ENCODE assay signal across 1 cellular context in the genomic region with DNA sequence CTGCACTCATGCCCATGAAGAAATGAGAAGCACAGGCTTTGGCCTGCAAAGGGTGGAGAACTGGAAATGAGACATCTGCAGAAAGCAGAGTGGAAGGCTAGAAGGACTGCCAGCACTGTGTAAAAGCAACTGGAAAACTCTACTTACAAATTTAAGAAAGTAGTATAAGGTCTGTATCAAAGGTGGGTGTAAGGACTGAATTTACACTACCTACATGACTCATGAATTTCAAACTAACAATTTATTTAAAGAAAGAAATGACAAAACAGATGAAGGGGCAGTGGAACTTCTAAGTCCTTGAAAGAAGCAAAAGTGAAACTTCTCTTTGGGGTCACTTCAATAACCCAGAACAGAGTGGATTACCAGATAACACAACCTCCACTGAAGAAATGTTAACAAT.
TF ChIP-seq lines count a peak whose summit lies in the region.

No MANE protein-coding gene starts in this region.

TF ChIP-seq in GM12878, 131 proteins besides CTCF, POLR2A, EP300 and RAD21 (continued from another document):
- TF ChIP-seq, protein P1, sequence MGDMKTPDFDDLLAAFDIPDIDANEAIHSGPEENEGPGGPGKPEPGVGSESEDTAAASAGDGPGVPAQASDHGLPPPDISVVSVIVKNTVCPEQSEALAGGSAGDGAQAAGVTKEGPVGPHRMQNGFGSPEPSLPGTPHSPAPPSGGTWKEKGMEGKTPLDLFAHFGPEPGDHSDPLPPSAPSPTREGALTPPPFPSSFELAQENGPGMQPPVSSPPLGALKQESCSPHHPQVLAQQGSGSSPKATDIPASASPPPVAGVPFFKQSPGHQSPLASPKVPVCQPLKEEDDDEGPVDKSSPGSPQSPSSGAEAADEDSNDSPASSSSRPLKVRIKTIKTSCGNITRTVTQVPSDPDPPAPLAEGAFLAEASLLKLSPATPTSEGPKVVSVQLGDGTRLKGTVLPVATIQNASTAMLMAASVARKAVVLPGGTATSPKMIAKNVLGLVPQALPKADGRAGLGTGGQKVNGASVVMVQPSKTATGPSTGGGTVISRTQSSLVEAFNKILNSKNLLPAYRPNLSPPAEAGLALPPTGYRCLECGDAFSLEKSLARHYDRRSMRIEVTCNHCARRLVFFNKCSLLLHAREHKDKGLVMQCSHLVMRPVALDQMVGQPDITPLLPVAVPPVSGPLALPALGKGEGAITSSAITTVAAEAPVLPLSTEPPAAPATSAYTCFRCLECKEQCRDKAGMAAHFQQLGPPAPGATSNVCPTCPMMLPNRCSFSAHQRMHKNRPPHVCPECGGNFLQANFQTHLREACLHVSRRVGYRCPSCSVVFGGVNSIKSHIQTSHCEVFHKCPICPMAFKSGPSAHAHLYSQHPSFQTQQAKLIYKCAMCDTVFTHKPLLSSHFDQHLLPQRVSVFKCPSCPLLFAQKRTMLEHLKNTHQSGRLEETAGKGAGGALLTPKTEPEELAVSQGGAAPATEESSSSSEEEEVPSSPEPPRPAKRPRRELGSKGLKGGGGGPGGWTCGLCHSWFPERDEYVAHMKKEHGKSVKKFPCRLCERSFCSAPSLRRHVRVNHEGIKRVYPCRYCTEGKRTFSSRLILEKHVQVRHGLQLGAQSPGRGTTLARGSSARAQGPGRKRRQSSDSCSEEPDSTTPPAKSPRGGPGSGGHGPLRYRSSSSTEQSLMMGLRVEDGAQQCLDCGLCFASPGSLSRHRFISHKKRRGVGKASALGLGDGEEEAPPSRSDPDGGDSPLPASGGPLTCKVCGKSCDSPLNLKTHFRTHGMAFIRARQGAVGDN (IDR thresholded peaks at IDR 0.05): no peak
- TF ChIP-seq, protein P2, sequence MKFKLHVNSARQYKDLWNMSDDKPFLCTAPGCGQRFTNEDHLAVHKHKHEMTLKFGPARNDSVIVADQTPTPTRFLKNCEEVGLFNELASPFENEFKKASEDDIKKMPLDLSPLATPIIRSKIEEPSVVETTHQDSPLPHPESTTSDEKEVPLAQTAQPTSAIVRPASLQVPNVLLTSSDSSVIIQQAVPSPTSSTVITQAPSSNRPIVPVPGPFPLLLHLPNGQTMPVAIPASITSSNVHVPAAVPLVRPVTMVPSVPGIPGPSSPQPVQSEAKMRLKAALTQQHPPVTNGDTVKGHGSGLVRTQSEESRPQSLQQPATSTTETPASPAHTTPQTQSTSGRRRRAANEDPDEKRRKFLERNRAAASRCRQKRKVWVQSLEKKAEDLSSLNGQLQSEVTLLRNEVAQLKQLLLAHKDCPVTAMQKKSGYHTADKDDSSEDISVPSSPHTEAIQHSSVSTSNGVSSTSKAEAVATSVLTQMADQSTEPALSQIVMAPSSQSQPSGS (IDR thresholded peaks at IDR 0.05; ENCODE audit: low read length): peak; percentile 21; the same call in 1 of the 2 replicates
- TF ChIP-seq, protein P3, sequence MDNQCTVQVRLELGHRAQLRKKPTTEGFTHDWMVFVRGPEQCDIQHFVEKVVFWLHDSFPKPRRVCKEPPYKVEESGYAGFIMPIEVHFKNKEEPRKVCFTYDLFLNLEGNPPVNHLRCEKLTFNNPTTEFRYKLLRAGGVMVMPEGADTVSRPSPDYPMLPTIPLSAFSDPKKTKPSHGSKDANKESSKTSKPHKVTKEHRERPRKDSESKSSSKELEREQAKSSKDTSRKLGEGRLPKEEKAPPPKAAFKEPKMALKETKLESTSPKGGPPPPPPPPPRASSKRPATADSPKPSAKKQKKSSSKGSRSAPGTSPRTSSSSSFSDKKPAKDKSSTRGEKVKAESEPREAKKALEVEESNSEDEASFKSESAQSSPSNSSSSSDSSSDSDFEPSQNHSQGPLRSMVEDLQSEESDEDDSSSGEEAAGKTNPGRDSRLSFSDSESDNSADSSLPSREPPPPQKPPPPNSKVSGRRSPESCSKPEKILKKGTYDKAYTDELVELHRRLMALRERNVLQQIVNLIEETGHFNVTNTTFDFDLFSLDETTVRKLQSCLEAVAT (IDR thresholded peaks at IDR 0.05): no peak
- TF ChIP-seq MYC (IDR thresholded peaks at IDR 0.05; ENCODE audit: insufficient read depth, insufficient read length, insufficient replicate concordance, low read length, severe bottlenecking) (no peak), MEF2B (IDR thresholded peaks at IDR 0.05; ENCODE audit: partially characterized antibody, poor library complexity, severe bottlenecking) (no peak), CHD4 (IDR thresholded peaks at IDR 0.05) (no peak), RB1 (IDR thresholded peaks at IDR 0.05; ENCODE audit: borderline replicate concordance) (no peak), NFXL1 (IDR thresholded peaks at IDR 0.05; ENCODE audit: borderline replicate concordance) (no peak), POLR2AphosphoS2 (IDR thresholded peaks at IDR 0.05; ENCODE audit: low read depth, low read length) (no peak), ZNF217 (IDR thresholded peaks at IDR 0.05) (no peak), BACH1 (IDR thresholded peaks at IDR 0.05; ENCODE audit: borderline replicate concordance) (no peak), RFX5 (IDR thresholded peaks at IDR 0.05; ENCODE audit: low read depth, low read length) (no peak), NFIC (IDR thresholded peaks at IDR 0.05; ENCODE audit: low read depth, low read length) (peak; percentile 32; the same call in 1 of the 2 replicates), KAT2A (conservative IDR thresholded peaks at IDR 0.05; ENCODE audit: control insufficient read depth, low read depth, low read length) (no peak), JUNB (IDR thresholded peaks at IDR 0.05) (peak; percentile 66), CREM (IDR thresholded peaks at IDR 0.05; ENCODE audit: low read depth) (no peak), CBX5 (IDR thresholded peaks at IDR 0.05; ENCODE audit: low read depth) (0 out of 2 replicates have a peak, but pooled peaks have one; percentile 18), ZNF24 (IDR thresholded peaks at IDR 0.05) (no peak), CBX3 (IDR thresholded peaks at IDR 0.05; ENCODE audit: borderline replicate concordance, low read depth) (no peak), NBN (IDR thresholded peaks at IDR 0.05) (no peak)
- TF ChIP-seq, protein P4, sequence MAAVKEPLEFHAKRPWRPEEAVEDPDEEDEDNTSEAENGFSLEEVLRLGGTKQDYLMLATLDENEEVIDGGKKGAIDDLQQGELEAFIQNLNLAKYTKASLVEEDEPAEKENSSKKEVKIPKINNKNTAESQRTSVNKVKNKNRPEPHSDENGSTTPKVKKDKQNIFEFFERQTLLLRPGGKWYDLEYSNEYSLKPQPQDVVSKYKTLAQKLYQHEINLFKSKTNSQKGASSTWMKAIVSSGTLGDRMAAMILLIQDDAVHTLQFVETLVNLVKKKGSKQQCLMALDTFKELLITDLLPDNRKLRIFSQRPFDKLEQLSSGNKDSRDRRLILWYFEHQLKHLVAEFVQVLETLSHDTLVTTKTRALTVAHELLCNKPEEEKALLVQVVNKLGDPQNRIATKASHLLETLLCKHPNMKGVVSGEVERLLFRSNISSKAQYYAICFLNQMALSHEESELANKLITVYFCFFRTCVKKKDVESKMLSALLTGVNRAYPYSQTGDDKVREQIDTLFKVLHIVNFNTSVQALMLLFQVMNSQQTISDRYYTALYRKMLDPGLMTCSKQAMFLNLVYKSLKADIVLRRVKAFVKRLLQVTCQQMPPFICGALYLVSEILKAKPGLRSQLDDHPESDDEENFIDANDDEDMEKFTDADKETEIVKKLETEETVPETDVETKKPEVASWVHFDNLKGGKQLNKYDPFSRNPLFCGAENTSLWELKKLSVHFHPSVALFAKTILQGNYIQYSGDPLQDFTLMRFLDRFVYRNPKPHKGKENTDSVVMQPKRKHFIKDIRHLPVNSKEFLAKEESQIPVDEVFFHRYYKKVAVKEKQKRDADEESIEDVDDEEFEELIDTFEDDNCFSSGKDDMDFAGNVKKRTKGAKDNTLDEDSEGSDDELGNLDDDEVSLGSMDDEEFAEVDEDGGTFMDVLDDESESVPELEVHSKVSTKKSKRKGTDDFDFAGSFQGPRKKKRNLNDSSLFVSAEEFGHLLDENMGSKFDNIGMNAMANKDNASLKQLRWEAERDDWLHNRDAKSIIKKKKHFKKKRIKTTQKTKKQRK (IDR thresholded peaks at IDR 0.05; ENCODE audit: low read depth, low read length): no peak
